ENCODE assay signal across 1 cellular context in genomic region chr12:51200806-51201205, GRCh38.
A peak's percentile ranks its signal among the peaks of the same experiment; 100 is the strongest.
TF ChIP-seq lines count a peak whose summit lies in the region.

No MANE protein-coding gene starts in this region.

TF ChIP-seq in HepG2, 621 proteins besides CTCF, POLR2A, EP300 and RAD21:
- TF ChIP-seq FOSL2 (CRISPR knock-in tag; IDR thresholded peaks at IDR 0.05) (0 out of 2 replicates have a peak, but pooled peaks have one; percentile 9), KMT2A (CRISPR knock-in tag; IDR thresholded peaks at IDR 0.05) (no peak)
